1 cellular context compared by ENCODE assay signal in genomic region chr7:152073352-152073751, GRCh38.
TF ChIP-seq lines count a peak whose summit lies in the region.

No MANE protein-coding gene starts in this region.

TF ChIP-seq in WTC11, 78 proteins besides CTCF, POLR2A, EP300 and RAD21 (continued from another document):
- no peak for TF ChIP-seq ZNF532 (CRISPR knock-in tag; IDR thresholded peaks at IDR 0.05; ENCODE audit: borderline replicate concordance)
- no peak for TF ChIP-seq MYBL2 (CRISPR knock-in tag; IDR thresholded peaks at IDR 0.05)
- TF ChIP-seq GRHL2 (CRISPR knock-in tag; IDR thresholded peaks at IDR 0.05; ENCODE audit: insufficient replicate concordance, severe bottlenecking) = no peak
- TF ChIP-seq ESRRA (CRISPR knock-in tag; IDR thresholded peaks at IDR 0.05; ENCODE audit: borderline replicate concordance) = no peak
- no peak for TF ChIP-seq ZNF121 (CRISPR knock-in tag; IDR thresholded peaks at IDR 0.05)
- no peak for TF ChIP-seq ELF4 (CRISPR knock-in tag; IDR thresholded peaks at IDR 0.05; ENCODE audit: low read depth)
- TF ChIP-seq CBFB (CRISPR knock-in tag; IDR thresholded peaks at IDR 0.05; ENCODE audit: low read depth) = no peak
- TF ChIP-seq ARID4B (CRISPR knock-in tag; IDR thresholded peaks at IDR 0.05; ENCODE audit: borderline replicate concordance) = no peak
- no peak for TF ChIP-seq TEAD4 (CRISPR knock-in tag; IDR thresholded peaks at IDR 0.05)
TF ChIP-seq in WTC11: peak in this region for 0.
